Comparison of ENCODE assay signal across 8 cellular contexts in the genomic region with DNA sequence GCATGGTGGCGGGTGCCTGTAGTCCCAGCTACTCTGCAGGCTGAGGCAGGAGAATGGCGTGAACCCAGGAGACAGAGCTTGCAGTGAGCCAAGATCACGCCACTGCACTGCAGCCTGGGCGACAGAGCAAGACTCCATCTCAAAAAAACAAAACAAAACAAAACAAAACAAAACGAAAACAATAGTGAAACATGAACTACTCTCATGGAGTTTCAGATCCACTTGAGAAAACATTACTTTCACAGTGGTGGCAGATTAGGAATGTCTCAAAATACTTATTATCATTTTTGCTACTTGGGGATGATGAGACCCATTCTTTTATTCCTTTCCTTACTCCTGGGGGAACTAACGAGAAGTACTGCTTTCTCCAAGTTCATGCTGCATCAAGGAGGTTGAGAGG.
DNase-seq lines count a peak whose midpoint lies in the region; ATAC-seq and TF ChIP-seq lines count a peak whose summit lies in the region.
"Not testable (repeated sequence)": the region's sequence is repeated elsewhere in the genome, so short reads cannot be mapped to it uniquely, and the experiment has no call there.

No MANE protein-coding gene starts in this region.

- peak; percentile 13 for DNase-seq in GM12865 (ENCODE audit: low read depth)

- ATAC-seq in GM18868 (IDR thresholded peaks at IDR 0.05; ENCODE audit: unreplicated experiment) (peak; percentile 78), GM19438 (IDR thresholded peaks at IDR 0.05; ENCODE audit: low read depth, unreplicated experiment) (peak; percentile 90), GM21528 (IDR thresholded peaks at IDR 0.05; ENCODE audit: low FRiP score, unreplicated experiment) (peak; percentile 72), HG02678 (IDR thresholded peaks at IDR 0.05; ENCODE audit: unreplicated experiment) (peak; percentile 66), HG02981 (IDR thresholded peaks at IDR 0.05; ENCODE audit: unreplicated experiment) (peak; percentile 54), HG03280 (IDR thresholded peaks at IDR 0.05; ENCODE audit: unreplicated experiment) (peak; percentile 78), HG03571 (IDR thresholded peaks at IDR 0.05; ENCODE audit: unreplicated experiment) (peak; percentile 72)

- TF ChIP-seq CTCF in GM12865 (IDR thresholded peaks at IDR 0.05; ENCODE audit: insufficient read depth, low read depth, low read length, missing control alignments), result not testable (repeated sequence)

- not testable (repeated sequence) for H3K4me3 ChIP-seq in GM12865 (ENCODE audit: low read depth, low read length)
